ENCODE assay signal across 23 cellular contexts in genomic region chr9:116644099-116644688, GRCh38. TPM values are rescaled to one million over a fixed set of nuclear protein-coding genes. Genes with fewer than 3 reads are reported as not detected.
DNase-seq lines count a peak whose midpoint lies in the region; TF ChIP-seq lines count a peak whose summit lies in the region.
"Had no signal": no experiment of that assay in that cellular context is flagged by ENCODE, and none has a peak within 500 bp of the region (broad histone marks: within the 10 kb centered on the region; RNA-seq: fewer than 3 reads in every experiment).

No MANE protein-coding gene starts in this region.

- H3K4me3 ChIP-seq in GM23248 (0 out of 2 replicates have a peak overlapping the region, but pooled peaks have one; percentile 11), astrocyte of the cerebellum (ENCODE audit: low read depth, low read length) (no peak overlapping the region), foreskin fibroblast (ENCODE audit: low read depth in 1 of 2, low read length in 2 of 2) (no peak overlapping the region), vagina (no peak overlapping the region), Peyer's patch (no peak overlapping the region)
- H3K4me3 ChIP-seq: lung, ovary, sigmoid colon had no signal

- peaks cover 30% of the 10 kb centered on the region for H3F3A ChIP-seq in GM23248 (ENCODE audit: insufficient read depth)

- H3K9me2 ChIP-seq in GM23248 (ENCODE audit: insufficient read depth), result no peaks in the 10 kb centered on the region

- intact Hi-C loops in vagina (cut with DNase I), result no loop called here
- intact Hi-C loops in activated naive CD4-positive, alpha-beta T cell treated with anti-CD3 and anti-CD28 coated beads for 36 hours (cut with micrococcal nuclease), result no loop called here

- no peak overlapping the region for H3K4me3 Mint-ChIP-seq in activated naive CD4-positive, alpha-beta T cell treated with anti-CD3 and anti-CD28 coated beads for 36 hours
- H3K4me3 Mint-ChIP-seq: brain; CD14-positive monocyte; dendritic cell treated with granulocyte-macrophage colony-stimulating factor and Interleukin-4, amounts not matched to agents 40 ng/mL and 50 ng/mL, for 4 days; IgD-negative memory B cell; T-helper 1 cell treated with Interleukin-12 subunit alpha and Interleukin-12 subunit beta and Interleukin-4 antibody, amounts not matched to agents 30 μg/mL and 1 μg/mL, for 36 hours had no signal

- in situ Hi-C loops in GM23248 (cut with MboI) (no loop called here), astrocyte of the cerebellum (cut with HindIII; ENCODE audit: low sequenced_read_pairs) (loop anchor here (5.0 kb wide), 1 partner anchor 37 kb away; no protein-coding TSS in a partner anchor)

- WGBS in GM23248 (ENCODE audit: low coverage in 1 of 2, low lambda C conversion rate in 2 of 2, missing lambda C conversion rate in 2 of 2), 2 experiments, result 24 to 25% methylated on average over 2 of the region's 2 CpGs

- H3K9me3 Mint-ChIP-seq in activated naive CD4-positive, alpha-beta T cell treated with anti-CD3 and anti-CD28 coated beads for 36 hours, result no peaks in the 10 kb centered on the region
- H3K9me3 Mint-ChIP-seq: CD14-positive monocyte; dendritic cell treated with granulocyte-macrophage colony-stimulating factor and Interleukin-4, amounts not matched to agents 40 ng/mL and 50 ng/mL, for 4 days; IgD-negative memory B cell; T-helper 1 cell treated with Interleukin-12 subunit alpha and Interleukin-12 subunit beta and Interleukin-4 antibody, amounts not matched to agents 30 μg/mL and 1 μg/mL, for 36 hours had no signal

- TF ChIP-seq POLR2A in vagina (IDR thresholded peaks at IDR 0.05) (no peak), Peyer's patch (IDR thresholded peaks at IDR 0.05) (no peak)

- H3K9me3 ChIP-seq in GM23248 (ENCODE audit: low read depth) (no peaks in the 10 kb centered on the region), vagina (no peaks in the 10 kb centered on the region), Peyer's patch (no peaks in the 10 kb centered on the region)
- H3K9me3 ChIP-seq: ovary, sigmoid colon had no signal

- peaks cover 36% of the 10 kb centered on the region for H3K4me1 ChIP-seq in GM23248 (ENCODE audit: insufficient read depth)
- peaks cover 21% of the 10 kb centered on the region for H3K4me1 ChIP-seq in vagina
- H3K4me1 ChIP-seq in Peyer's patch, result no peaks in the 10 kb centered on the region

- no peaks in the 10 kb centered on the region for H3K4me1 Mint-ChIP-seq in activated naive CD4-positive, alpha-beta T cell treated with anti-CD3 and anti-CD28 coated beads for 36 hours (ENCODE audit: low read depth)
- H3K4me1 Mint-ChIP-seq: brain, CD14-positive monocyte, IgD-negative memory B cell had no signal

- no peak overlapping the region for H2AFZ ChIP-seq in GM23248

- no peak for TF ChIP-seq CTCF in astrocyte of the cerebellum (IDR thresholded peaks at IDR 0.05; ENCODE audit: low read depth, low read length, missing control alignments)
- no peak for TF ChIP-seq CTCF in foreskin fibroblast (IDR thresholded peaks at IDR 0.05; ENCODE audit: low read depth, low read length)
- no peak for TF ChIP-seq CTCF in vagina (IDR thresholded peaks at IDR 0.05)
- TF ChIP-seq CTCF in Peyer's patch (IDR thresholded peaks at IDR 0.05), result no peak

- CTCF ChIA-PET in activated naive CD4-positive, alpha-beta T cell treated with anti-CD3 and anti-CD28 coated beads for 36 hours (lab: Charles Lee), result no interaction called here

- no peak overlapping the region for H3K27ac Mint-ChIP-seq in activated naive CD4-positive, alpha-beta T cell treated with anti-CD3 and anti-CD28 coated beads for 36 hours
- H3K27ac Mint-ChIP-seq: CD14-positive monocyte; dendritic cell treated with granulocyte-macrophage colony-stimulating factor and Interleukin-4, amounts not matched to agents 40 ng/mL and 50 ng/mL, for 4 days; IgD-negative memory B cell; T-helper 1 cell treated with Interleukin-12 subunit alpha and Interleukin-12 subunit beta and Interleukin-4 antibody, amounts not matched to agents 30 μg/mL and 1 μg/mL, for 36 hours had no signal

- peak overlapping the region; percentile 50 for H3K4me2 ChIP-seq in GM23248 (ENCODE audit: unreplicated experiment)

- H3K36me3 Mint-ChIP-seq in activated naive CD4-positive, alpha-beta T cell treated with anti-CD3 and anti-CD28 coated beads for 36 hours (ENCODE audit: low read depth), result peaks cover 7% of the 10 kb centered on the region
- H3K36me3 Mint-ChIP-seq: brain, CD14-positive monocyte had no signal

- H3K27me3 ChIP-seq in GM23248 (replicated peaks; ENCODE audit: insufficient read depth) (no peaks in the 10 kb centered on the region), vagina (no peaks in the 10 kb centered on the region), Peyer's patch (no peaks in the 10 kb centered on the region)
- H3K27me3 ChIP-seq: ovary, sigmoid colon had no signal

- H3K36me3 ChIP-seq in GM23248 (ENCODE audit: low read depth) (no peaks in the 10 kb centered on the region), vagina (no peaks in the 10 kb centered on the region), Peyer's patch (no peaks in the 10 kb centered on the region)
- H3K36me3 ChIP-seq: ovary, sigmoid colon had no signal

- H3K27ac ChIP-seq in GM23248, result peak overlapping the region; percentile 69
- peak overlapping the region; percentile 20 for H3K27ac ChIP-seq in vagina
- no peak overlapping the region for H3K27ac ChIP-seq in Peyer's patch
- H3K27ac ChIP-seq: ovary, sigmoid colon, WERI-Rb-1 had no signal

- no peaks in the 10 kb centered on the region for H3K27me3 Mint-ChIP-seq in activated naive CD4-positive, alpha-beta T cell treated with anti-CD3 and anti-CD28 coated beads for 36 hours (ENCODE audit: low read depth)
- H3K27me3 Mint-ChIP-seq: brain; dendritic cell treated with granulocyte-macrophage colony-stimulating factor and Interleukin-4, amounts not matched to agents 40 ng/mL and 50 ng/mL, for 4 days; IgD-negative memory B cell had no signal

- H3K79me2 ChIP-seq in GM23248 (ENCODE audit: insufficient read depth), result no peaks in the 10 kb centered on the region

- no peak overlapping the region for H3K9ac ChIP-seq in GM23248

- H4K20me1 ChIP-seq in GM23248 (ENCODE audit: insufficient read depth), result no peaks in the 10 kb centered on the region

- DNase-seq in GM23248, result peak; percentile 86
- peak; percentile 69 for DNase-seq in astrocyte of the cerebellum (ENCODE audit: low read depth)
- DNase-seq in foreskin fibroblast, result peak; percentile 44 to 76
- no peak for DNase-seq in vagina (ENCODE audit: extremely low spot score in 2 of 2)
- DNase-seq in HUDEP-2 (lab: John Stamatoyannopoulos, UW; ENCODE audit: unreplicated experiment in 76 of 76), result no peak
- DNase-seq in activated naive CD4-positive, alpha-beta T cell treated with anti-CD3 and anti-CD28 coated beads for 36 hours, result no peak
- no peak for DNase-seq in Peyer's patch
- DNase-seq: activated CD4-positive, alpha-beta T cell treated with anti-CD3 and anti-CD28 coated beads, Interleukin-2, amount 50 U/mL, for 48 hours; activated naive CD4-positive, alpha-beta T cell treated with Interleukin-2 at 50 U/mL for 16 hours; activated T-cell treated with anti-CD3 and anti-CD28 coated beads for 4 hours; NCI-H2081; NCI-H510A treated with DMSO at 0.1 percent for 48 hours; ovary; Right ventricle myocardium superior; sigmoid colon; stimulated activated CD4-positive, alpha-beta T cell treated with anti-CD3 and anti-CD28 coated beads, Interleukin-2, amount 100 ng/mL, for 48 hours; WERI-Rb-1 had no signal

RNA-seq across cellular contexts. Expression of gene TRIM32, which starts 42.9 kb away (rescaled TPM):
- 38.2 and 41.9 TPM in 2 replicates for total RNA-seq in GM23248 (2014; rRNA removed; shearing (Covaris generic))
- polyA plus RNA-seq in GM23248 (2016; fragmentation: Nextera tagmentation; extraction: Ambion mirVana), result 34.5 and 37.0 TPM in 2 replicates
- total RNA-seq in vagina, result 12.8 TPM
- 10 to 100 TPM in 1 of 2 experiments, 1 to 10 TPM in 1; 8.7 to 11.0 TPM for total RNA-seq in activated naive CD4-positive, alpha-beta T cell treated with anti-CD3 and anti-CD28 coated beads for 36 hours
- 10 to 100 TPM; 12.4 to 35.7 (median 25.4) TPM for total RNA-seq in Peyer's patch

Comparison
In these comparisons a context has a peak if more than half of its experiments do, and no peak if none do; other contexts are left out.
1. DNase-seq: peak in GM23248 (single experiment), astrocyte of the cerebellum (single experiment) and foreskin fibroblast (2 of 2); none in vagina (0 of 2), HUDEP-2 (0 of 76), activated naive CD4-positive, alpha-beta T cell treated with anti-CD3 and anti-CD28 coated beads for 36 hours (single experiment) and Peyer's patch (0 of 3).
2. H3K27ac ChIP-seq: peak in GM23248 (single experiment) and vagina (single experiment); none in Peyer's patch (0 of 4).